ENCODE assay signal across 1 cellular context in genomic region chr18:48292787-48293409, GRCh38.
A peak's percentile ranks its signal among the peaks of the same experiment; 100 is the strongest.
TF ChIP-seq lines count a peak whose summit lies in the region.

No MANE protein-coding gene starts in this region.

TF ChIP-seq in K562, 482 proteins besides CTCF, POLR2A, EP300 and RAD21 (continued from another document):
- no peak for TF ChIP-seq ZNF311 (CRISPR knock-in tag; IDR thresholded peaks at IDR 0.05)
- no peak for TF ChIP-seq NONO (IDR thresholded peaks at IDR 0.05; ENCODE audit: low read depth in 2 of 2, low read length in 1 of 2)
- TF ChIP-seq CBX5 (IDR thresholded peaks at IDR 0.05; ENCODE audit: borderline replicate concordance, low read depth): no peak
- TF ChIP-seq, protein P1, sequence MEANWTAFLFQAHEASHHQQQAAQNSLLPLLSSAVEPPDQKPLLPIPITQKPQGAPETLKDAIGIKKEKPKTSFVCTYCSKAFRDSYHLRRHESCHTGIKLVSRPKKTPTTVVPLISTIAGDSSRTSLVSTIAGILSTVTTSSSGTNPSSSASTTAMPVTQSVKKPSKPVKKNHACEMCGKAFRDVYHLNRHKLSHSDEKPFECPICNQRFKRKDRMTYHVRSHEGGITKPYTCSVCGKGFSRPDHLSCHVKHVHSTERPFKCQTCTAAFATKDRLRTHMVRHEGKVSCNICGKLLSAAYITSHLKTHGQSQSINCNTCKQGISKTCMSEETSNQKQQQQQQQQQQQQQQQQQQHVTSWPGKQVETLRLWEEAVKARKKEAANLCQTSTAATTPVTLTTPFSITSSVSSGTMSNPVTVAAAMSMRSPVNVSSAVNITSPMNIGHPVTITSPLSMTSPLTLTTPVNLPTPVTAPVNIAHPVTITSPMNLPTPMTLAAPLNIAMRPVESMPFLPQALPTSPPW (CRISPR knock-in tag; IDR thresholded peaks at IDR 0.05): no peak
- no peak for TF ChIP-seq PHB2 (IDR thresholded peaks at IDR 0.05; ENCODE audit: low read depth)
- no peak for TF ChIP-seq HNRNPLL (IDR thresholded peaks at IDR 0.05; ENCODE audit: low read depth, low read length, poor library complexity, severe bottlenecking)
- no peak for TF ChIP-seq IRF2 (CRISPR knock-in tag; IDR thresholded peaks at IDR 0.05)
- no peak for TF ChIP-seq PBX2 (CRISPR knock-in tag; IDR thresholded peaks at IDR 0.05; ENCODE audit: low read depth)
- peak; percentile 38; the same call in 1 of the 2 replicates for TF ChIP-seq PBX2 (tag; conservative IDR thresholded peaks at IDR 0.05; ENCODE audit: low read depth)
- TF ChIP-seq ZNF134 (CRISPR knock-in tag; conservative IDR thresholded peaks at IDR 0.05): peak; percentile 29; the same call in 1 of the 2 replicates
- no peak for TF ChIP-seq XRCC4 (IDR thresholded peaks at IDR 0.05; ENCODE audit: extremely low read depth, insufficient read depth, insufficient read length)
- TF ChIP-seq FOS (IDR thresholded peaks at IDR 0.05; ENCODE audit: extremely low read depth, insufficient read length): no peak
- peak; percentile 50; the same call in 1 of the 2 replicates for TF ChIP-seq SPI1 (IDR thresholded peaks at IDR 0.05; ENCODE audit: borderline replicate concordance, low read depth, low read length)
- TF ChIP-seq RBBP5 (IDR thresholded peaks at IDR 0.05; ENCODE audit: borderline replicate concordance, insufficient read depth, low read length, poor library complexity, severe bottlenecking): peak; percentile 31
- no peak for TF ChIP-seq ILF3 (IDR thresholded peaks at IDR 0.05; ENCODE audit: borderline replicate concordance)
- no peak for TF ChIP-seq ZNF133 (CRISPR knock-in tag; IDR thresholded peaks at IDR 0.05)
- TF ChIP-seq CTBP1 (IDR thresholded peaks at IDR 0.05; ENCODE audit: borderline replicate concordance): no peak
- TF ChIP-seq ZNF780A (CRISPR knock-in tag; IDR thresholded peaks at IDR 0.05): no peak
- TF ChIP-seq MTA2 (IDR thresholded peaks at IDR 0.05; ENCODE audit: low read depth): no peak
- TF ChIP-seq NFE2L1 (tag; IDR thresholded peaks at IDR 0.05; ENCODE audit: borderline replicate concordance, low read depth): no peak
TF ChIP-seq in K562: peak in this region for 6.
